Comparison of ENCODE assay signal across 1 cellular context in the genomic region with DNA sequence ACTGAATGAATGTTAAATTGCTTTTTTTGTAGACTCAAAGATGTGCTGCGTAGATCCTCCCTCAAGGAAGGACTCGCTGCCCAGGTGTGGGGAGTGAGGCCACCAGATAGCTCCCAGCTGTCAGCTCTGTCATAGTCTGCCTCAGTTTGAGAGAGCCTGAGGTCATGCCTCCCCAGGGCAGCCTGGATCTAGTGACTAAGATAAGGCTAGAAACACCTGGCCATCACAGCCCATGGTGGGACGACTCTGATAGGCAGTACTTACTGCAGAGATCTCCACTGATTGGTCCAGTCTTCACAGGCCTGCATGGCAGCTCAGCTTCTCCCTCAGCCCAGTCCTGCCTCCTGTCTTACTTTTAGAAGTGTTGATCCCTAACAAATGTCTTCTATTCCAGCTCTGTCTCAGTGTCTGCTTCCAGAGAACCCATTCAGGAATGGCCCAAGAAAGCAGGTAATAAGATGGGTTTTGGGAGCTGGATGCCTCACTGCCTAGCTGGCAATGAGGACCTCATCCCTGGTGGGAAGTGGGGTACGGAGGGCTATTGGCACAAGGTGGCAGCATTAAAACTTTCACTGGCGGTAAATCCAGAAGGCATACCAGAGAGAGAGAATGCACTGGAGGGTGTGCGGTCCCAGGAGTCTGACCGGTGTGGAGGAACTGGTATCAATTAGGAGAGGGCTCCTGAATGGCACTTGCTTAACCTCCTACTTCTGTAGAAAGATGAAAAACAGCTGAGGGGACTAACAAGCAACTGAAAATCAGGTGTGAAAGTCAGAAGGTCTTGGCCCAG.
A peak's percentile ranks its signal among the peaks of the same experiment; 100 is the strongest.
TF ChIP-seq lines count a peak whose summit lies in the region.

No MANE protein-coding gene starts in this region.

TF ChIP-seq in HepG2, 621 proteins besides CTCF, POLR2A, EP300 and RAD21:
- TF ChIP-seq, protein P1, sequence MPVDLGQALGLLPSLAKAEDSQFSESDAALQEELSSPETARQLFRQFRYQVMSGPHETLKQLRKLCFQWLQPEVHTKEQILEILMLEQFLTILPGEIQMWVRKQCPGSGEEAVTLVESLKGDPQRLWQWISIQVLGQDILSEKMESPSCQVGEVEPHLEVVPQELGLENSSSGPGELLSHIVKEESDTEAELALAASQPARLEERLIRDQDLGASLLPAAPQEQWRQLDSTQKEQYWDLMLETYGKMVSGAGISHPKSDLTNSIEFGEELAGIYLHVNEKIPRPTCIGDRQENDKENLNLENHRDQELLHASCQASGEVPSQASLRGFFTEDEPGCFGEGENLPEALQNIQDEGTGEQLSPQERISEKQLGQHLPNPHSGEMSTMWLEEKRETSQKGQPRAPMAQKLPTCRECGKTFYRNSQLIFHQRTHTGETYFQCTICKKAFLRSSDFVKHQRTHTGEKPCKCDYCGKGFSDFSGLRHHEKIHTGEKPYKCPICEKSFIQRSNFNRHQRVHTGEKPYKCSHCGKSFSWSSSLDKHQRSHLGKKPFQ (CRISPR knock-in tag; IDR thresholded peaks at IDR 0.05; ENCODE audit: insufficient replicate concordance): no peak
- TF ChIP-seq STAG1 (CRISPR knock-in tag; IDR thresholded peaks at IDR 0.05) (0 out of 2 replicates have a peak, but pooled peaks have one; percentile 16), HOXA9 (CRISPR knock-in tag; IDR thresholded peaks at IDR 0.05; ENCODE audit: borderline replicate concordance) (no peak), KDM5A (IDR thresholded peaks at IDR 0.05; ENCODE audit: borderline replicate concordance, low read length) (no peak), FLYWCH1 (CRISPR knock-in tag; IDR thresholded peaks at IDR 0.05) (no peak), ZNF577 (CRISPR knock-in tag; IDR thresholded peaks at IDR 0.05; ENCODE audit: borderline replicate concordance, low read depth) (no peak), ZNF3 (CRISPR knock-in tag; IDR thresholded peaks at IDR 0.05) (0 out of 2 replicates have a peak, but pooled peaks have one; percentile 46), ZMYM4 (CRISPR knock-in tag; IDR thresholded peaks at IDR 0.05) (no peak), GZF1 (CRISPR knock-in tag; IDR thresholded peaks at IDR 0.05) (no peak)
- TF ChIP-seq, protein P2, sequence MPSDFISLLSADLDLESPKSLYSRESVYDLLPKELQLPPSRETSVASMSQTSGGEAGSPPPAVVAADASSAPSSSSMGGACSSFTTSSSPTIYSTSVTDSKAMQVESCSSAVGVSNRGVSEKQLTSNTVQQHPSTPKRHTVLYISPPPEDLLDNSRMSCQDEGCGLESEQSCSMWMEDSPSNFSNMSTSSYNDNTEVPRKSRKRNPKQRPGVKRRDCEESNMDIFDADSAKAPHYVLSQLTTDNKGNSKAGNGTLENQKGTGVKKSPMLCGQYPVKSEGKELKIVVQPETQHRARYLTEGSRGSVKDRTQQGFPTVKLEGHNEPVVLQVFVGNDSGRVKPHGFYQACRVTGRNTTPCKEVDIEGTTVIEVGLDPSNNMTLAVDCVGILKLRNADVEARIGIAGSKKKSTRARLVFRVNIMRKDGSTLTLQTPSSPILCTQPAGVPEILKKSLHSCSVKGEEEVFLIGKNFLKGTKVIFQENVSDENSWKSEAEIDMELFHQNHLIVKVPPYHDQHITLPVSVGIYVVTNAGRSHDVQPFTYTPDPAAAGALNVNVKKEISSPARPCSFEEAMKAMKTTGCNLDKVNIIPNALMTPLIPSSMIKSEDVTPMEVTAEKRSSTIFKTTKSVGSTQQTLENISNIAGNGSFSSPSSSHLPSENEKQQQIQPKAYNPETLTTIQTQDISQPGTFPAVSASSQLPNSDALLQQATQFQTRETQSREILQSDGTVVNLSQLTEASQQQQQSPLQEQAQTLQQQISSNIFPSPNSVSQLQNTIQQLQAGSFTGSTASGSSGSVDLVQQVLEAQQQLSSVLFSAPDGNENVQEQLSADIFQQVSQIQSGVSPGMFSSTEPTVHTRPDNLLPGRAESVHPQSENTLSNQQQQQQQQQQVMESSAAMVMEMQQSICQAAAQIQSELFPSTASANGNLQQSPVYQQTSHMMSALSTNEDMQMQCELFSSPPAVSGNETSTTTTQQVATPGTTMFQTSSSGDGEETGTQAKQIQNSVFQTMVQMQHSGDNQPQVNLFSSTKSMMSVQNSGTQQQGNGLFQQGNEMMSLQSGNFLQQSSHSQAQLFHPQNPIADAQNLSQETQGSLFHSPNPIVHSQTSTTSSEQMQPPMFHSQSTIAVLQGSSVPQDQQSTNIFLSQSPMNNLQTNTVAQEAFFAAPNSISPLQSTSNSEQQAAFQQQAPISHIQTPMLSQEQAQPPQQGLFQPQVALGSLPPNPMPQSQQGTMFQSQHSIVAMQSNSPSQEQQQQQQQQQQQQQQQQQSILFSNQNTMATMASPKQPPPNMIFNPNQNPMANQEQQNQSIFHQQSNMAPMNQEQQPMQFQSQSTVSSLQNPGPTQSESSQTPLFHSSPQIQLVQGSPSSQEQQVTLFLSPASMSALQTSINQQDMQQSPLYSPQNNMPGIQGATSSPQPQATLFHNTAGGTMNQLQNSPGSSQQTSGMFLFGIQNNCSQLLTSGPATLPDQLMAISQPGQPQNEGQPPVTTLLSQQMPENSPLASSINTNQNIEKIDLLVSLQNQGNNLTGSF (CRISPR knock-in tag; IDR thresholded peaks at IDR 0.05): no peak
- TF ChIP-seq, protein P3, sequence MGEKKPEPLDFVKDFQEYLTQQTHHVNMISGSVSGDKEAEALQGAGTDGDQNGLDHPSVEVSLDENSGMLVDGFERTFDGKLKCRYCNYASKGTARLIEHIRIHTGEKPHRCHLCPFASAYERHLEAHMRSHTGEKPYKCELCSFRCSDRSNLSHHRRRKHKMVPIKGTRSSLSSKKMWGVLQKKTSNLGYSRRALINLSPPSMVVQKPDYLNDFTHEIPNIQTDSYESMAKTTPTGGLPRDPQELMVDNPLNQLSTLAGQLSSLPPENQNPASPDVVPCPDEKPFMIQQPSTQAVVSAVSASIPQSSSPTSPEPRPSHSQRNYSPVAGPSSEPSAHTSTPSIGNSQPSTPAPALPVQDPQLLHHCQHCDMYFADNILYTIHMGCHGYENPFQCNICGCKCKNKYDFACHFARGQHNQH (CRISPR knock-in tag; IDR thresholded peaks at IDR 0.05): no peak
